Comparison of ENCODE assay signal across 24 cellular contexts in genomic region chr19:55013596-55013995, GRCh38. TPM values are rescaled to one million over a fixed set of nuclear protein-coding genes. Genes with fewer than 3 reads are reported as not detected.
"Had no signal": no experiment of that assay in that cellular context is flagged by ENCODE, and none has a peak within 500 bp of the region (broad histone marks: within the 10 kb centered on the region; RNA-seq: fewer than 3 reads in every experiment).

No MANE protein-coding gene starts in this region.

- H3K36me3 ChIP-seq: MG63, SJSA1 had no signal

- H3K4me1 ChIP-seq: SJSA1 had no signal

- H3K27me3 ChIP-seq: MG63 had no signal

- H3K9me3 ChIP-seq: MG63, SJSA1 had no signal

- FAIRE-seq: HTR-8/SVneo, RCC 7860 had no signal

- H3K27ac ChIP-seq: HL-60, SJSA1, SK-N-MC had no signal

- H3K4me3 ChIP-seq: SJSA1, SK-N-MC had no signal

- DNase-seq: KBM-7, MG63, NCI-H1092 treated with DMSO at 0.1 percent for 48 hours, NCI-H1436 treated with DMSO at 0.1 percent for 48 hours, NCI-H1694, NCI-H187 treated with DMSO at 0.1 percent for 48 hours, NCI-H2081, NCI-H2107, NCI-H2171, NCI-H226, NCI-H446, NCI-H510A, NCI-H524 treated with DMSO at 0.1 percent for 48 hours, NCI-H69, NCI-H774, Right ventricle myocardium superior, RPMI8226, SIG-M5 had no signal

RNA-seq across cellular contexts. Expression of gene GP6, which starts 24.5 kb away (rescaled TPM):
- total RNA-seq: LHCN-M2, SJSA1 had no signal

RNA-seq across cellular contexts. Expression of gene NLRP2, which starts 47.4 kb away (rescaled TPM):
- total RNA-seq: LHCN-M2, SJSA1 had no signal
